17 cellular contexts compared by ENCODE assay signal in genomic region chr17:47702391-47702995, GRCh38. TPM values are rescaled to one million over a fixed set of nuclear protein-coding genes. Genes with fewer than 3 reads are reported as not detected.
DNase-seq lines count a peak whose midpoint lies in the region; ATAC-seq, FAIRE-seq and TF ChIP-seq lines count a peak whose summit lies in the region.
"Had no signal": no experiment of that assay in that cellular context is flagged by ENCODE, and none has a peak within 500 bp of the region (broad histone marks: within the 10 kb centered on the region; RNA-seq: fewer than 3 reads in every experiment).

No MANE protein-coding gene starts in this region.

- H2AFZ ChIP-seq in HepG2 (ENCODE audit: low read length) = no peak overlapping the region

- POLR2A ChIA-PET in CD8-positive, alpha-beta memory T cell (lab: Charles Lee) = interaction anchor here (2.2 to 3.4 kb wide), 2 partner anchors 13 to 30 kb away, joined by 7 to 20 read pairs; partner anchors contain the start of gene TBX21
- POLR2A ChIA-PET in HepG2 (lab: Yijun Ruan, JAX) = no interaction called here

- ATAC-seq in natural killer cell = no peak
- ATAC-seq in HepG2 = no peak
- ATAC-seq: left lobe of liver had no signal

- no peaks in the 10 kb centered on the region for H3K27me3 ChIP-seq in CD8-positive, alpha-beta memory T cell (ENCODE audit: insufficient read depth, low read length, poor library complexity, severe bottlenecking)
- H3K27me3 ChIP-seq in MG63 = no peaks in the 10 kb centered on the region
- no peaks in the 10 kb centered on the region for H3K27me3 ChIP-seq in HepG2 (ENCODE audit: control insufficient read depth in 1 of 2, insufficient read depth in 2 of 2, low read length in 2 of 2)

- H3K27ac Mint-ChIP-seq in T-helper 2 cell treated with Interferon-gamma antibody and Interleukin-4, amounts not matched to agents 5 μg/mL and 100 μg/mL, for 36 hours = no peak overlapping the region
- H3K27ac Mint-ChIP-seq in CD8-positive, alpha-beta memory T cell = peak overlapping the region; percentile 56 to 97 (median 92)
- H3K27ac Mint-ChIP-seq in activated T-helper 1 cell treated with anti-CD3 and anti-CD28 coated beads, Interleukin-12 subunit alpha, Interleukin-12 subunit beta, Interleukin-2, Interleukin-4 antibody, amounts not matched to agents 30 ng/mL and 10 ng/mL and 1 ng/mL, durations not matched to agents 14 hours and 24 hours and 36 hours = peak overlapping the region; percentile 87
- peak overlapping the region; percentile 98 for H3K27ac Mint-ChIP-seq in natural killer cell

- H3K4me3 ChIP-seq in CD8-positive, alpha-beta memory T cell (ENCODE audit: low read length) = no peak overlapping the region
- no peak overlapping the region for H3K4me3 ChIP-seq in MG63
- no peak overlapping the region for H3K4me3 ChIP-seq in HepG2 (replicated peaks in 1 of 3; ENCODE audit: insufficient read depth in 1 of 3, low read depth in 2 of 3, low read length in 3 of 3)

- H3K4me2 ChIP-seq in HepG2 (ENCODE audit: low read depth, low read length) = no peak overlapping the region

- no peak for TF ChIP-seq RAD21 in HepG2 (CRISPR knock-in tag; IDR thresholded peaks at IDR 0.05)

- peaks cover 54% of the 10 kb centered on the region for H3K4me1 Mint-ChIP-seq in T-helper 2 cell treated with Interferon-gamma antibody and Interleukin-4, amounts not matched to agents 5 μg/mL and 100 μg/mL, for 36 hours (ENCODE audit: low read depth)
- peaks cover 81 to 88% (median 83%) of the 10 kb centered on the region in 3 donors for H3K4me1 Mint-ChIP-seq in CD8-positive, alpha-beta memory T cell
- peaks cover 81% of the 10 kb centered on the region for H3K4me1 Mint-ChIP-seq in activated T-helper 1 cell treated with anti-CD3 and anti-CD28 coated beads, Interleukin-12 subunit alpha, Interleukin-12 subunit beta, Interleukin-2, Interleukin-4 antibody, amounts not matched to agents 30 ng/mL and 10 ng/mL and 1 ng/mL, durations not matched to agents 14 hours and 24 hours and 36 hours (ENCODE audit: low read depth)
- peaks cover 82 to 93% of the 10 kb centered on the region in 2 donors for H3K4me1 Mint-ChIP-seq in natural killer cell

- FAIRE-seq in HepG2 (lab: Jason Lieb, UNC) = no peak

- H3K4me3 Mint-ChIP-seq in T-helper 2 cell treated with Interferon-gamma antibody and Interleukin-4, amounts not matched to agents 5 μg/mL and 100 μg/mL, for 36 hours = peak overlapping the region; percentile 18
- peak overlapping the region; percentile 57 to 91 (median 77) for H3K4me3 Mint-ChIP-seq in CD8-positive, alpha-beta memory T cell
- peak overlapping the region; percentile 31 for H3K4me3 Mint-ChIP-seq in activated T-helper 1 cell treated with anti-CD3 and anti-CD28 coated beads, Interleukin-12 subunit alpha, Interleukin-12 subunit beta, Interleukin-2, Interleukin-4 antibody, amounts not matched to agents 30 ng/mL and 10 ng/mL and 1 ng/mL, durations not matched to agents 14 hours and 24 hours and 36 hours
- peak overlapping the region; percentile 94 for H3K4me3 Mint-ChIP-seq in natural killer cell

- no peak for TF ChIP-seq EP300 in HepG2 (IDR thresholded peaks at IDR 0.05; ENCODE audit: low read depth in 2 of 2, low read length in 2 of 2)
- TF ChIP-seq EP300 in HepG2 (CRISPR knock-in tag; IDR thresholded peaks at IDR 0.05; ENCODE audit: borderline replicate concordance) = no peak

- in situ Hi-C loops in HepG2 (cut with HindIII; ENCODE audit: extremely low pct_ligation_motif_present, low pct_unique_long_range_greater_than_20kb) = no loop called here

- no peak for DNase-seq in T-helper 2 cell treated with Interferon-gamma antibody and Interleukin-4, amounts not matched to agents 5 μg/mL and 100 μg/mL, for 36 hours (ENCODE audit: low spot score)
- DNase-seq in T-helper 2 cell (no peak), natural killer cell (no peak), NCI-H524 (lab: John Stamatoyannopoulos, UW) (no peak), MG63 (no peak), HepG2 (ENCODE audit: low spot score) (no peak)
- no peak for DNase-seq in CD8-positive, alpha-beta memory T cell
- no peak for DNase-seq in activated T-helper 1 cell treated with anti-CD3 and anti-CD28 coated beads, Interleukin-12 subunit alpha, Interleukin-12 subunit beta, Interleukin-2, Interleukin-4 antibody, amounts not matched to agents 30 ng/mL and 10 ng/mL and 1 ng/mL, durations not matched to agents 14 hours and 24 hours and 36 hours (ENCODE audit: low spot score)
- DNase-seq: amniotic stem cell; DND-41; foreskin fibroblast; NCI-H187 treated with DMSO at 0.1 percent for 48 hours; NCI-H446 treated with DMSO at 0.1 percent for 48 hours; stimulated activated naive B cell treated with anti-CD40 and anti-IgM and Interleukin-4, amounts not matched to agents 10 μg/mL and 1 μg/mL and 100 μg/mL, for 72 hours; trophoblast cell had no signal

- WGBS in HepG2 (ENCODE audit: low lambda C conversion rate) = 92% methylated on average over 12 of the region's 12 CpGs

- no peak overlapping the region for H3K9ac ChIP-seq in HepG2 (ENCODE audit: insufficient read depth, low read depth, low read length)

- peaks cover 84% of the 10 kb centered on the region for H3K4me1 ChIP-seq in CD8-positive, alpha-beta memory T cell (ENCODE audit: insufficient read depth, low read length)
- peaks cover 10% of the 10 kb centered on the region for H3K4me1 ChIP-seq in HepG2 (ENCODE audit: insufficient read depth, low read length)

- no peaks in the 10 kb centered on the region for H3K9me3 ChIP-seq in CD8-positive, alpha-beta memory T cell (ENCODE audit: low read length)
- no peaks in the 10 kb centered on the region for H3K9me3 ChIP-seq in MG63
- no peaks in the 10 kb centered on the region for H3K9me3 ChIP-seq in HepG2 (ENCODE audit: low read length)

- H3K79me2 ChIP-seq in HepG2 (ENCODE audit: insufficient read depth, low read length) = no peaks in the 10 kb centered on the region

- no peaks in the 10 kb centered on the region for H4K20me1 ChIP-seq in HepG2 (ENCODE audit: insufficient read depth, low read length)

- intact Hi-C loops in activated T-helper 1 cell treated with anti-CD3 and anti-CD28 coated beads, Interleukin-12 subunit alpha, Interleukin-12 subunit beta, Interleukin-2, Interleukin-4 antibody, amounts not matched to agents 30 ng/mL and 10 ng/mL and 1 ng/mL, durations not matched to agents 14 hours and 24 hours and 36 hours (cut with micrococcal nuclease) = no loop called here
- intact Hi-C loops in natural killer cell (cut with micrococcal nuclease) (loop anchor here (5.0 kb wide), 1 partner anchor 40 kb away; no protein-coding TSS in a partner anchor), HepG2 (cut with micrococcal nuclease; ENCODE audit: unreplicated experiment) (no loop called here)

- no TSS peak for BruUV-seq in HepG2 (replicated peaks; lab: Mats Ljungman, UMichigan)

- H3K36me3 Mint-ChIP-seq in T-helper 2 cell treated with Interferon-gamma antibody and Interleukin-4, amounts not matched to agents 5 μg/mL and 100 μg/mL, for 36 hours (ENCODE audit: low read depth) = no peaks in the 10 kb centered on the region
- H3K36me3 Mint-ChIP-seq in CD8-positive, alpha-beta memory T cell = no peaks in the 10 kb centered on the region
- H3K36me3 Mint-ChIP-seq in activated T-helper 1 cell treated with anti-CD3 and anti-CD28 coated beads, Interleukin-12 subunit alpha, Interleukin-12 subunit beta, Interleukin-2, Interleukin-4 antibody, amounts not matched to agents 30 ng/mL and 10 ng/mL and 1 ng/mL, durations not matched to agents 14 hours and 24 hours and 36 hours (ENCODE audit: low read depth) = peaks cover 22% of the 10 kb centered on the region
- H3K36me3 Mint-ChIP-seq in natural killer cell = no peaks in the 10 kb centered on the region
- H3K36me3 Mint-ChIP-seq: stimulated activated naive B cell treated with anti-CD40 and anti-IgM and Interleukin-4, amounts not matched to agents 10 μg/mL and 1 μg/mL and 100 μg/mL, for 72 hours had no signal

- TF ChIP-seq POLR2A in HepG2 (IDR thresholded peaks at IDR 0.05; ENCODE audit: insufficient read depth in 1 of 2, low read depth in 2 of 2, low read length in 2 of 2) = no peak

- no peak overlapping the region for H3K27ac ChIP-seq in CD8-positive, alpha-beta memory T cell (ENCODE audit: low read depth, low read length)
- H3K27ac ChIP-seq in HepG2 (ENCODE audit: extremely low read length, insufficient read depth, low read length) = no peak overlapping the region

- no peaks in the 10 kb centered on the region for H3K9me3 Mint-ChIP-seq in T-helper 2 cell treated with Interferon-gamma antibody and Interleukin-4, amounts not matched to agents 5 μg/mL and 100 μg/mL, for 36 hours
- no peaks in the 10 kb centered on the region for H3K9me3 Mint-ChIP-seq in CD8-positive, alpha-beta memory T cell
- no peaks in the 10 kb centered on the region for H3K9me3 Mint-ChIP-seq in activated T-helper 1 cell treated with anti-CD3 and anti-CD28 coated beads, Interleukin-12 subunit alpha, Interleukin-12 subunit beta, Interleukin-2, Interleukin-4 antibody, amounts not matched to agents 30 ng/mL and 10 ng/mL and 1 ng/mL, durations not matched to agents 14 hours and 24 hours and 36 hours
- no peaks in the 10 kb centered on the region for H3K9me3 Mint-ChIP-seq in natural killer cell
- H3K9me3 Mint-ChIP-seq: stimulated activated naive B cell treated with anti-CD40 and anti-IgM and Interleukin-4, amounts not matched to agents 10 μg/mL and 1 μg/mL and 100 μg/mL, for 72 hours had no signal

- no peaks in the 10 kb centered on the region for H3K27me3 Mint-ChIP-seq in T-helper 2 cell treated with Interferon-gamma antibody and Interleukin-4, amounts not matched to agents 5 μg/mL and 100 μg/mL, for 36 hours (ENCODE audit: low read depth)
- no peaks in the 10 kb centered on the region for H3K27me3 Mint-ChIP-seq in CD8-positive, alpha-beta memory T cell
- H3K27me3 Mint-ChIP-seq in activated T-helper 1 cell treated with anti-CD3 and anti-CD28 coated beads, Interleukin-12 subunit alpha, Interleukin-12 subunit beta, Interleukin-2, Interleukin-4 antibody, amounts not matched to agents 30 ng/mL and 10 ng/mL and 1 ng/mL, durations not matched to agents 14 hours and 24 hours and 36 hours (ENCODE audit: insufficient read depth) = no peaks in the 10 kb centered on the region
- H3K27me3 Mint-ChIP-seq in natural killer cell (ENCODE audit: low read depth in 2 of 2) = no peaks in the 10 kb centered on the region
- H3K27me3 Mint-ChIP-seq: stimulated activated naive B cell treated with anti-CD40 and anti-IgM and Interleukin-4, amounts not matched to agents 10 μg/mL and 1 μg/mL and 100 μg/mL, for 72 hours had no signal

- CTCF ChIA-PET in CD8-positive, alpha-beta memory T cell (lab: Charles Lee) = interaction anchor here (1.0 to 7.2 kb wide), 5 partner anchors 9 to 40 kb away, joined by 3 to 84 read pairs (median 67); partner anchors contain the start of gene TBX21
- CTCF ChIA-PET in HepG2 (lab: Yijun Ruan, JAX; ENCODE audit: low intra/inter-chr PET ratio, low total read pairs) = no interaction called here

- no peaks in the 10 kb centered on the region for H3K36me3 ChIP-seq in CD8-positive, alpha-beta memory T cell (ENCODE audit: insufficient read depth, low read length)
- peaks cover 4% of the 10 kb centered on the region for H3K36me3 ChIP-seq in MG63
- peaks cover 0 to 1% of the 10 kb centered on the region in 2 experiments; a peak in 1 of 5 replicates for H3K36me3 ChIP-seq in HepG2 (replicated peaks in 1 of 2; ENCODE audit: control insufficient read depth in 1 of 2, insufficient read depth in 2 of 2, low read length in 2 of 2)

- TF ChIP-seq CTCF in natural killer cell (IDR thresholded peaks at IDR 0.05) (no peak), HepG2 (CRISPR knock-in tag; IDR thresholded peaks at IDR 0.05) (no peak)

RNA-seq across cellular contexts. Expression of gene TBKBP1, which starts 8.5 kb away (rescaled TPM):
- total RNA-seq in CD8-positive, alpha-beta memory T cell = 1 to 10 TPM; 6.6 to 6.7 TPM
- 1.8 TPM for polyA plus RNA-seq in CD8-positive, alpha-beta memory T cell
- total RNA-seq in activated T-helper 1 cell treated with anti-CD3 and anti-CD28 coated beads, Interleukin-12 subunit alpha, Interleukin-12 subunit beta, Interleukin-2, Interleukin-4 antibody, amounts not matched to agents 30 ng/mL and 10 ng/mL and 1 ng/mL, durations not matched to agents 14 hours and 24 hours and 36 hours = 11.6 and 12.4 TPM in 2 replicates
- total RNA-seq in natural killer cell (10 to 100 TPM; 21.4 to 38.9 (median 37.6) TPM), HepG2 (2016; rRNA removed; fragmentation: Illumina TruSeq; extraction: Trizol) (2.6 and 3.0 TPM in 2 replicates)
- total RNA-seq in MG63 (2014; rRNA removed; shearing (Covaris generic); ENCODE audit: low replicate concordance) = 8.4 and 18.7 TPM in 2 replicates
- total RNA-seq in HepG2 (2016; cell fraction: cytosol; rRNA removed; fragmentation: Illumina TruSeq; extraction: Trizol; ENCODE audit: low read depth) = 0.88 and 1.4 TPM in 2 replicates
- total RNA-seq in HepG2 (2016; cell fraction: insoluble cytoplasmic fraction; rRNA removed; fragmentation: Illumina TruSeq; extraction: Trizol) = 2.8 and 3.8 TPM in 2 replicates
- 2.5 and 2.9 TPM in 2 replicates for total RNA-seq in HepG2 (2016; cell fraction: membrane; rRNA removed; fragmentation: Illumina TruSeq; extraction: Trizol)
- total RNA-seq in HepG2 (2016; cell fraction: nucleus; rRNA removed; fragmentation: Illumina TruSeq; extraction: Trizol) = 2.6 and 4.3 TPM in 2 replicates
- polyA plus RNA-seq in HepG2 (2011; rRNA removed) = 7.0 and 10.9 TPM in 2 replicates
- polyA plus RNA-seq in HepG2 (2011; cell fraction: cytosol; rRNA removed) = 4.9 and 5.8 TPM in 2 replicates
- 50.3 and 56.8 TPM in 2 replicates for polyA plus RNA-seq in HepG2 (2011; cell fraction: nucleus; rRNA removed)
- 11.8 and 15.7 TPM in 2 replicates for polyA plus RNA-seq in HepG2 (2012)
- 0.86 and 1.4 TPM in 2 replicates for polyA plus RNA-seq in HepG2 (2016; cell fraction: cytosol; fragmentation: Illumina TruSeq; extraction: Trizol; ENCODE audit: low read depth)
- polyA plus RNA-seq in HepG2 (2016; cell fraction: insoluble cytoplasmic fraction; fragmentation: Illumina TruSeq; extraction: Trizol; ENCODE audit: low read depth) = 2.8 and 3.9 TPM in 2 replicates
- polyA plus RNA-seq in HepG2 (2016; cell fraction: membrane; fragmentation: Illumina TruSeq; extraction: Trizol; ENCODE audit: low read depth) = 1.6 and 2.8 TPM in 2 replicates
- 17.9 and 18.3 TPM in 2 replicates for polyA plus RNA-seq in HepG2 (2016; cell fraction: nucleus; fragmentation: Illumina TruSeq; extraction: Trizol; ENCODE audit: insufficient read depth, low read depth)
- polyA minus RNA-seq in HepG2 (2011; rRNA and poly(A)+ RNA removed; ENCODE audit: low replicate concordance) = 0.16 and 7.4 TPM in 2 replicates
- 1.8 and 5.3 TPM in 2 replicates for polyA minus RNA-seq in HepG2 (2011; cell fraction: cytosol; rRNA and poly(A)+ RNA removed)
- polyA minus RNA-seq in HepG2 (2011; cell fraction: nucleus; rRNA and poly(A)+ RNA removed) = 4.2 and 6.6 TPM in 2 replicates

RNA-seq across cellular contexts. Expression of gene TBX21, which starts 30.5 kb away (rescaled TPM):
- total RNA-seq in CD8-positive, alpha-beta memory T cell = 10 to 100 TPM; 37.8 to 39.8 TPM
- 59.6 TPM for polyA plus RNA-seq in CD8-positive, alpha-beta memory T cell
- total RNA-seq in activated T-helper 1 cell treated with anti-CD3 and anti-CD28 coated beads, Interleukin-12 subunit alpha, Interleukin-12 subunit beta, Interleukin-2, Interleukin-4 antibody, amounts not matched to agents 30 ng/mL and 10 ng/mL and 1 ng/mL, durations not matched to agents 14 hours and 24 hours and 36 hours = 89.8 and 90.8 TPM in 2 replicates
- total RNA-seq in natural killer cell (100 to 1,000 TPM; 234 to 328 (median 257) TPM), HepG2 (2016; rRNA removed; fragmentation: Illumina TruSeq; extraction: Trizol) (not detected in 2 replicates)
- not detected in 2 replicates for total RNA-seq in MG63 (2014; rRNA removed; shearing (Covaris generic); ENCODE audit: low replicate concordance)
- not detected in 2 replicates for total RNA-seq in HepG2 (2016; cell fraction: cytosol; rRNA removed; fragmentation: Illumina TruSeq; extraction: Trizol; ENCODE audit: low read depth)
- total RNA-seq in HepG2 (2016; cell fraction: insoluble cytoplasmic fraction; rRNA removed; fragmentation: Illumina TruSeq; extraction: Trizol) = not detected in 2 replicates
- total RNA-seq in HepG2 (2016; cell fraction: membrane; rRNA removed; fragmentation: Illumina TruSeq; extraction: Trizol) = not detected in 2 replicates
- not detected in 2 replicates for total RNA-seq in HepG2 (2016; cell fraction: nucleus; rRNA removed; fragmentation: Illumina TruSeq; extraction: Trizol)
- not detected in 2 replicates for polyA plus RNA-seq in HepG2 (2011; rRNA removed)
- polyA plus RNA-seq in HepG2 (2011; cell fraction: cytosol; rRNA removed) = not detected in 2 replicates
- polyA plus RNA-seq in HepG2 (2011; cell fraction: nucleus; rRNA removed) = 0.08 TPM in 1 of 2 replicates, not detected in the other
- not detected in 2 replicates for polyA plus RNA-seq in HepG2 (2012)
- polyA plus RNA-seq in HepG2 (2016; cell fraction: cytosol; fragmentation: Illumina TruSeq; extraction: Trizol; ENCODE audit: low read depth) = not detected in 2 replicates
- not detected in 2 replicates for polyA plus RNA-seq in HepG2 (2016; cell fraction: insoluble cytoplasmic fraction; fragmentation: Illumina TruSeq; extraction: Trizol; ENCODE audit: low read depth)
- not detected in 2 replicates for polyA plus RNA-seq in HepG2 (2016; cell fraction: membrane; fragmentation: Illumina TruSeq; extraction: Trizol; ENCODE audit: low read depth)
- not detected in 2 replicates for polyA plus RNA-seq in HepG2 (2016; cell fraction: nucleus; fragmentation: Illumina TruSeq; extraction: Trizol; ENCODE audit: insufficient read depth, low read depth)
- not detected in 2 replicates for polyA minus RNA-seq in HepG2 (2011; rRNA and poly(A)+ RNA removed; ENCODE audit: low replicate concordance)
- not detected in 2 replicates for polyA minus RNA-seq in HepG2 (2011; cell fraction: cytosol; rRNA and poly(A)+ RNA removed)
- polyA minus RNA-seq in HepG2 (2011; cell fraction: nucleus; rRNA and poly(A)+ RNA removed) = not detected in 2 replicates
- total RNA-seq: A172 had no signal

RNA-seq across cellular contexts. Expression of gene KPNB1, which starts 52.8 kb away (rescaled TPM):
- 100 to 1,000 TPM; 907 to 915 TPM for total RNA-seq in CD8-positive, alpha-beta memory T cell
- polyA plus RNA-seq in CD8-positive, alpha-beta memory T cell = 35.9 TPM
- total RNA-seq in activated T-helper 1 cell treated with anti-CD3 and anti-CD28 coated beads, Interleukin-12 subunit alpha, Interleukin-12 subunit beta, Interleukin-2, Interleukin-4 antibody, amounts not matched to agents 30 ng/mL and 10 ng/mL and 1 ng/mL, durations not matched to agents 14 hours and 24 hours and 36 hours = 718 and 719 TPM in 2 replicates
- total RNA-seq in natural killer cell (100 to 1,000 TPM; 236 to 273 (median 259) TPM), HepG2 (2016; rRNA removed; fragmentation: Illumina TruSeq; extraction: Trizol) (424 and 443 TPM in 2 replicates)
- total RNA-seq in MG63 (2014; rRNA removed; shearing (Covaris generic); ENCODE audit: low replicate concordance) = 202 and 291 TPM in 2 replicates
- total RNA-seq in HepG2 (2016; cell fraction: cytosol; rRNA removed; fragmentation: Illumina TruSeq; extraction: Trizol; ENCODE audit: low read depth) = 39.2 and 44.6 TPM in 2 replicates
- total RNA-seq in HepG2 (2016; cell fraction: insoluble cytoplasmic fraction; rRNA removed; fragmentation: Illumina TruSeq; extraction: Trizol) = 408 and 433 TPM in 2 replicates
- total RNA-seq in HepG2 (2016; cell fraction: membrane; rRNA removed; fragmentation: Illumina TruSeq; extraction: Trizol) = 113 and 126 TPM in 2 replicates
- 217 and 252 TPM in 2 replicates for total RNA-seq in HepG2 (2016; cell fraction: nucleus; rRNA removed; fragmentation: Illumina TruSeq; extraction: Trizol)
- polyA plus RNA-seq in HepG2 (2011; rRNA removed) = 164 and 169 TPM in 2 replicates
- 81.9 and 93.5 TPM in 2 replicates for polyA plus RNA-seq in HepG2 (2011; cell fraction: cytosol; rRNA removed)
- 158 and 166 TPM in 2 replicates for polyA plus RNA-seq in HepG2 (2011; cell fraction: nucleus; rRNA removed)
- polyA plus RNA-seq in HepG2 (2012) = 249 and 287 TPM in 2 replicates
- polyA plus RNA-seq in HepG2 (2016; cell fraction: cytosol; fragmentation: Illumina TruSeq; extraction: Trizol; ENCODE audit: low read depth) = 7.4 and 10.3 TPM in 2 replicates
- 390 TPM in 2 replicates for polyA plus RNA-seq in HepG2 (2016; cell fraction: insoluble cytoplasmic fraction; fragmentation: Illumina TruSeq; extraction: Trizol; ENCODE audit: low read depth)
- 36.4 and 43.8 TPM in 2 replicates for polyA plus RNA-seq in HepG2 (2016; cell fraction: membrane; fragmentation: Illumina TruSeq; extraction: Trizol; ENCODE audit: low read depth)
- 416 and 457 TPM in 2 replicates for polyA plus RNA-seq in HepG2 (2016; cell fraction: nucleus; fragmentation: Illumina TruSeq; extraction: Trizol; ENCODE audit: insufficient read depth, low read depth)
- 266 and 436 TPM in 2 replicates for polyA minus RNA-seq in HepG2 (2011; rRNA and poly(A)+ RNA removed; ENCODE audit: low replicate concordance)
- 150 and 163 TPM in 2 replicates for polyA minus RNA-seq in HepG2 (2011; cell fraction: cytosol; rRNA and poly(A)+ RNA removed)
- 84.6 and 120 TPM in 2 replicates for polyA minus RNA-seq in HepG2 (2011; cell fraction: nucleus; rRNA and poly(A)+ RNA removed)

Comparison
In these comparisons a context has a peak if more than half of its experiments do, and no peak if none do; other contexts are left out.
1. H3K4me3 Mint-ChIP-seq: peak in every context shown above with its lines; median percentile 94 in natural killer cell; 77 in CD8-positive, alpha-beta memory T cell; 31 in activated T-helper 1 cell treated with anti-CD3 and anti-CD28 coated beads, Interleukin-12 subunit alpha, Interleukin-12 subunit beta, Interleukin-2, Interleukin-4 antibody, amounts not matched to agents 30 ng/mL and 10 ng/mL and 1 ng/mL, durations not matched to agents 14 hours and 24 hours and 36 hours; 18 in T-helper 2 cell treated with Interferon-gamma antibody and Interleukin-4, amounts not matched to agents 5 μg/mL and 100 μg/mL, for 36 hours.
2. RNA of gene TBX21, which starts 30.5 kb away (total RNA-seq): 234 to 328 TPM in natural killer cell, 89.8 to 90.8 TPM in activated T-helper 1 cell treated with anti-CD3 and anti-CD28 coated beads, Interleukin-12 subunit alpha, Interleukin-12 subunit beta, Interleukin-2, Interleukin-4 antibody, amounts not matched to agents 30 ng/mL and 10 ng/mL and 1 ng/mL, durations not matched to agents 14 hours and 24 hours and 36 hours and 37.8 to 39.8 TPM in CD8-positive, alpha-beta memory T cell; not detected in HepG2 and not detected in MG63; every median in the first group is over 10 times any median in the second.